1 cellular context compared by ENCODE assay signal in genomic region chr2:64025741-64026140, GRCh38.
TF ChIP-seq lines count a peak whose summit lies in the region.

No MANE protein-coding gene starts in this region.

TF ChIP-seq in GM12878, 131 proteins besides CTCF, POLR2A, EP300 and RAD21 (continued from another document):
- no peak for TF ChIP-seq FOS (IDR thresholded peaks at IDR 0.05; ENCODE audit: borderline replicate concordance, extremely low read depth, insufficient read length)
- TF ChIP-seq CHD2 (IDR thresholded peaks at IDR 0.05; ENCODE audit: borderline replicate concordance, low read depth, low read length): no peak
- TF ChIP-seq JUNB (IDR thresholded peaks at IDR 0.05): peak; percentile 88
- 0 out of 4 replicates have a peak, but pooled peaks of 1 of the 2 experiments have one; percentile 24 for TF ChIP-seq SRF (IDR thresholded peaks at IDR 0.05; ENCODE audit: low read depth in 2 of 2, low read length in 2 of 2)
